In genomic region chr2:10278029-10278762, GRCh38 we compare ENCODE assay signal across 1 cellular context.
A peak's percentile ranks its signal among the peaks of the same experiment; 100 is the strongest.
TF ChIP-seq lines count a peak whose summit lies in the region.

No MANE protein-coding gene starts in this region.

TF ChIP-seq in HepG2, 621 proteins besides CTCF, POLR2A, EP300 and RAD21 (continued from another document and continues in another):
- TF ChIP-seq, protein P1, sequence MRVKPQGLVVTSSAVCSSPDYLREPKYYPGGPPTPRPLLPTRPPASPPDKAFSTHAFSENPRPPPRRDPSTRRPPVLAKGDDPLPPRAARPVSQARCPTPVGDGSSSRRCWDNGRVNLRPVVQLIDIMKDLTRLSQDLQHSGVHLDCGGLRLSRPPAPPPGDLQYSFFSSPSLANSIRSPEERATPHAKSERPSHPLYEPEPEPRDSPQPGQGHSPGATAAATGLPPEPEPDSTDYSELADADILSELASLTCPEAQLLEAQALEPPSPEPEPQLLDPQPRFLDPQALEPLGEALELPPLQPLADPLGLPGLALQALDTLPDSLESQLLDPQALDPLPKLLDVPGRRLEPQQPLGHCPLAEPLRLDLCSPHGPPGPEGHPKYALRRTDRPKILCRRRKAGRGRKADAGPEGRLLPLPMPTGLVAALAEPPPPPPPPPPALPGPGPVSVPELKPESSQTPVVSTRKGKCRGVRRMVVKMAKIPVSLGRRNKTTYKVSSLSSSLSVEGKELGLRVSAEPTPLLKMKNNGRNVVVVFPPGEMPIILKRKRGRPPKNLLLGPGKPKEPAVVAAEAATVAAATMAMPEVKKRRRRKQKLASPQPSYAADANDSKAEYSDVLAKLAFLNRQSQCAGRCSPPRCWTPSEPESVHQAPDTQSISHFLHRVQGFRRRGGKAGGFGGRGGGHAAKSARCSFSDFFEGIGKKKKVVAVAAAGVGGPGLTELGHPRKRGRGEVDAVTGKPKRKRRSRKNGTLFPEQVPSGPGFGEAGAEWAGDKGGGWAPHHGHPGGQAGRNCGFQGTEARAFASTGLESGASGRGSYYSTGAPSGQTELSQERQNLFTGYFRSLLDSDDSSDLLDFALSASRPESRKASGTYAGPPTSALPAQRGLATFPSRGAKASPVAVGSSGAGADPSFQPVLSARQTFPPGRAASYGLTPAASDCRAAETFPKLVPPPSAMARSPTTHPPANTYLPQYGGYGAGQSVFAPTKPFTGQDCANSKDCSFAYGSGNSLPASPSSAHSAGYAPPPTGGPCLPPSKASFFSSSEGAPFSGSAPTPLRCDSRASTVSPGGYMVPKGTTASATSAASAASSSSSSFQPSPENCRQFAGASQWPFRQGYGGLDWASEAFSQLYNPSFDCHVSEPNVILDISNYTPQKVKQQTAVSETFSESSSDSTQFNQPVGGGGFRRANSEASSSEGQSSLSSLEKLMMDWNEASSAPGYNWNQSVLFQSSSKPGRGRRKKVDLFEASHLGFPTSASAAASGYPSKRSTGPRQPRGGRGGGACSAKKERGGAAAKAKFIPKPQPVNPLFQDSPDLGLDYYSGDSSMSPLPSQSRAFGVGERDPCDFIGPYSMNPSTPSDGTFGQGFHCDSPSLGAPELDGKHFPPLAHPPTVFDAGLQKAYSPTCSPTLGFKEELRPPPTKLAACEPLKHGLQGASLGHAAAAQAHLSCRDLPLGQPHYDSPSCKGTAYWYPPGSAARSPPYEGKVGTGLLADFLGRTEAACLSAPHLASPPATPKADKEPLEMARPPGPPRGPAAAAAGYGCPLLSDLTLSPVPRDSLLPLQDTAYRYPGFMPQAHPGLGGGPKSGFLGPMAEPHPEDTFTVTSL (CRISPR knock-in tag; IDR thresholded peaks at IDR 0.05; ENCODE audit: borderline replicate concordance) = no peak; the same call in 1 of the 2 replicates
- TF ChIP-seq ZNF7 (CRISPR knock-in tag; IDR thresholded peaks at IDR 0.05) = no peak
- 0 out of 2 replicates have a peak, but pooled peaks have one; percentile 34 for TF ChIP-seq NFKBIZ (CRISPR knock-in tag; IDR thresholded peaks at IDR 0.05)
- peak; percentile 74 for TF ChIP-seq NR2F6 (IDR thresholded peaks at IDR 0.05)
- peak; percentile 59 for TF ChIP-seq NR2F6 (CRISPR knock-in tag; IDR thresholded peaks at IDR 0.05)
- TF ChIP-seq ZFP82 (CRISPR knock-in tag; IDR thresholded peaks at IDR 0.05; ENCODE audit: borderline replicate concordance) = no peak; the same call in 1 of the 2 replicates
- TF ChIP-seq ELF4 (CRISPR knock-in tag; IDR thresholded peaks at IDR 0.05; ENCODE audit: borderline replicate concordance) = peak; percentile 86; the same call in 1 of the 2 replicates
- TF ChIP-seq TBX3 (IDR thresholded peaks at IDR 0.05; ENCODE audit: borderline replicate concordance) = no peak
- TF ChIP-seq, protein P2, sequence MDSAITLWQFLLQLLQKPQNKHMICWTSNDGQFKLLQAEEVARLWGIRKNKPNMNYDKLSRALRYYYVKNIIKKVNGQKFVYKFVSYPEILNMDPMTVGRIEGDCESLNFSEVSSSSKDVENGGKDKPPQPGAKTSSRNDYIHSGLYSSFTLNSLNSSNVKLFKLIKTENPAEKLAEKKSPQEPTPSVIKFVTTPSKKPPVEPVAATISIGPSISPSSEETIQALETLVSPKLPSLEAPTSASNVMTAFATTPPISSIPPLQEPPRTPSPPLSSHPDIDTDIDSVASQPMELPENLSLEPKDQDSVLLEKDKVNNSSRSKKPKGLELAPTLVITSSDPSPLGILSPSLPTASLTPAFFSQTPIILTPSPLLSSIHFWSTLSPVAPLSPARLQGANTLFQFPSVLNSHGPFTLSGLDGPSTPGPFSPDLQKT (CRISPR knock-in tag; IDR thresholded peaks at IDR 0.05; ENCODE audit: borderline replicate concordance) = no peak
- no peak for TF ChIP-seq ZNF12 (CRISPR knock-in tag; IDR thresholded peaks at IDR 0.05)
- TF ChIP-seq RXRA (CRISPR knock-in tag; IDR thresholded peaks at IDR 0.05) = peak; percentile 69
- TF ChIP-seq CCAR2 (optimal IDR thresholded peaks at IDR 0.05; ENCODE audit: low read depth, low read length) = no peak
- TF ChIP-seq NR2F2 (IDR thresholded peaks at IDR 0.05; ENCODE audit: borderline replicate concordance, low read depth) = peak; percentile 69
- 0 out of 2 replicates have a peak, but pooled peaks have one; percentile 38 for TF ChIP-seq ATF5 (CRISPR knock-in tag; IDR thresholded peaks at IDR 0.05; ENCODE audit: low read depth)
- TF ChIP-seq SOX6 (IDR thresholded peaks at IDR 0.05) = no peak
- TF ChIP-seq SOX6 (CRISPR knock-in tag; IDR thresholded peaks at IDR 0.05) = peak; percentile 50
- TF ChIP-seq ZNF841 (CRISPR knock-in tag; IDR thresholded peaks at IDR 0.05; ENCODE audit: borderline replicate concordance) = no peak
- TF ChIP-seq ZFP36L2 (CRISPR knock-in tag; IDR thresholded peaks at IDR 0.05) = no peak
- peak; percentile 56; the same call in 1 of the 2 replicates for TF ChIP-seq ZNF619 (CRISPR knock-in tag; IDR thresholded peaks at IDR 0.05)
- no peak for TF ChIP-seq PAX8 (CRISPR knock-in tag; IDR thresholded peaks at IDR 0.05; ENCODE audit: borderline replicate concordance)
- no peak for TF ChIP-seq IKZF4 (CRISPR knock-in tag; IDR thresholded peaks at IDR 0.05; ENCODE audit: borderline replicate concordance, low read depth, not compliant biosample characterization)
- no peak for TF ChIP-seq AGO2 (optimal IDR thresholded peaks at IDR 0.05; ENCODE audit: low read depth, low read length)
- no peak for TF ChIP-seq ZNF180 (CRISPR knock-in tag; IDR thresholded peaks at IDR 0.05; ENCODE audit: borderline replicate concordance, low read depth)
- no peak for TF ChIP-seq KLF6 (CRISPR knock-in tag; IDR thresholded peaks at IDR 0.05)
- no peak; the same call in 1 of the 2 replicates for TF ChIP-seq ZNF709 (CRISPR knock-in tag; IDR thresholded peaks at IDR 0.05)
- no peak for TF ChIP-seq ZNF446 (CRISPR knock-in tag; IDR thresholded peaks at IDR 0.05)
- TF ChIP-seq TRIM24 (CRISPR knock-in tag; IDR thresholded peaks at IDR 0.05) = no peak
- TF ChIP-seq GATAD1 (CRISPR knock-in tag; IDR thresholded peaks at IDR 0.05) = peak; percentile 49; the same call in 1 of the 2 replicates
- no peak for TF ChIP-seq KLF11 (CRISPR knock-in tag; IDR thresholded peaks at IDR 0.05)
- no peak; the same call in 1 of the 2 replicates for TF ChIP-seq CCDC6 (CRISPR knock-in tag; IDR thresholded peaks at IDR 0.05)
- TF ChIP-seq ZNF564 (CRISPR knock-in tag; IDR thresholded peaks at IDR 0.05) = no peak
- TF ChIP-seq ZNF460 (CRISPR knock-in tag; IDR thresholded peaks at IDR 0.05; ENCODE audit: borderline replicate concordance) = no peak
- no peak for TF ChIP-seq ZFP62 (CRISPR knock-in tag; IDR thresholded peaks at IDR 0.05)
- peak; percentile 70 for TF ChIP-seq POLR2AphosphoS5 (IDR thresholded peaks at IDR 0.05; ENCODE audit: low read depth, low read length)
- TF ChIP-seq SMC3 (IDR thresholded peaks at IDR 0.05; ENCODE audit: low read length) = no peak
- no peak for TF ChIP-seq YY1 (IDR thresholded peaks at IDR 0.05; ENCODE audit: insufficient read depth, insufficient replicate concordance, low read depth, low read length)
- TF ChIP-seq TAF1 (CRISPR knock-in tag; IDR thresholded peaks at IDR 0.05) = peak; percentile 66
- 0 out of 2 replicates have a peak, but pooled peaks have one; percentile 36 for TF ChIP-seq CENPBD1 (CRISPR knock-in tag; IDR thresholded peaks at IDR 0.05; ENCODE audit: borderline replicate concordance, low read depth)
- no peak for TF ChIP-seq NPAS2 (CRISPR knock-in tag; IDR thresholded peaks at IDR 0.05; ENCODE audit: borderline replicate concordance)
- no peak for TF ChIP-seq FOSL1 (CRISPR knock-in tag; IDR thresholded peaks at IDR 0.05; ENCODE audit: borderline replicate concordance)
- no peak for TF ChIP-seq SMARCC2 (IDR thresholded peaks at IDR 0.05)
- TF ChIP-seq ZNF790 (CRISPR knock-in tag; IDR thresholded peaks at IDR 0.05; ENCODE audit: borderline replicate concordance) = 0 out of 2 replicates have a peak, but pooled peaks have one; percentile 26
- no peak for TF ChIP-seq REL (CRISPR knock-in tag; conservative IDR thresholded peaks at IDR 0.05)
- TF ChIP-seq ZMYM4 (CRISPR knock-in tag; IDR thresholded peaks at IDR 0.05) = no peak; the same call in 1 of the 2 replicates
- no peak for TF ChIP-seq AGO1 (IDR thresholded peaks at IDR 0.05; ENCODE audit: low read depth, low read length, poor library complexity, severe bottlenecking)
- TF ChIP-seq DMAP1 (CRISPR knock-in tag; IDR thresholded peaks at IDR 0.05) = peak; percentile 65; the same call in 1 of the 2 replicates
- 0 out of 2 replicates have a peak, but pooled peaks have one; percentile 52 for TF ChIP-seq CC2D1A (CRISPR knock-in tag; IDR thresholded peaks at IDR 0.05)
- TF ChIP-seq ATF7-NPFF (CRISPR knock-in tag; IDR thresholded peaks at IDR 0.05; ENCODE audit: low read depth) = no peak
- peak; percentile 52; the same call in 1 of the 2 replicates for TF ChIP-seq KAT7 (CRISPR knock-in tag; IDR thresholded peaks at IDR 0.05; ENCODE audit: borderline replicate concordance)
- TF ChIP-seq ZNF281 (CRISPR knock-in tag; IDR thresholded peaks at IDR 0.05; ENCODE audit: borderline replicate concordance) = peak; percentile 49; the same call in 1 of the 2 replicates
- TF ChIP-seq KDM6A (CRISPR knock-in tag; IDR thresholded peaks at IDR 0.05; ENCODE audit: low read depth) = peak; percentile 16; the same call in 1 of the 2 replicates
- TF ChIP-seq RNF2 (conservative IDR thresholded peaks at IDR 0.05; ENCODE audit: low read depth) = peak; percentile 71
- TF ChIP-seq, protein P3, sequence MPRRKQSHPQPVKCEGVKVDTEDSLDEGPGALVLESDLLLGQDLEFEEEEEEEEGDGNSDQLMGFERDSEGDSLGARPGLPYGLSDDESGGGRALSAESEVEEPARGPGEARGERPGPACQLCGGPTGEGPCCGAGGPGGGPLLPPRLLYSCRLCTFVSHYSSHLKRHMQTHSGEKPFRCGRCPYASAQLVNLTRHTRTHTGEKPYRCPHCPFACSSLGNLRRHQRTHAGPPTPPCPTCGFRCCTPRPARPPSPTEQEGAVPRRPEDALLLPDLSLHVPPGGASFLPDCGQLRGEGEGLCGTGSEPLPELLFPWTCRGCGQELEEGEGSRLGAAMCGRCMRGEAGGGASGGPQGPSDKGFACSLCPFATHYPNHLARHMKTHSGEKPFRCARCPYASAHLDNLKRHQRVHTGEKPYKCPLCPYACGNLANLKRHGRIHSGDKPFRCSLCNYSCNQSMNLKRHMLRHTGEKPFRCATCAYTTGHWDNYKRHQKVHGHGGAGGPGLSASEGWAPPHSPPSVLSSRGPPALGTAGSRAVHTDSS (CRISPR knock-in tag; conservative IDR thresholded peaks at IDR 0.05) = no peak
- TF ChIP-seq HMGA1 (CRISPR knock-in tag; conservative IDR thresholded peaks at IDR 0.05) = no peak
- TF ChIP-seq, protein P4, sequence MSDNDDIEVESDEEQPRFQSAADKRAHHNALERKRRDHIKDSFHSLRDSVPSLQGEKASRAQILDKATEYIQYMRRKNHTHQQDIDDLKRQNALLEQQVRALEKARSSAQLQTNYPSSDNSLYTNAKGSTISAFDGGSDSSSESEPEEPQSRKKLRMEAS (IDR thresholded peaks at IDR 0.05) = peak; percentile 97
- no peak for TF ChIP-seq ZNF274 (CRISPR knock-in tag; IDR thresholded peaks at IDR 0.05)
- no peak for TF ChIP-seq SRSF9 (IDR thresholded peaks at IDR 0.05; ENCODE audit: borderline replicate concordance, insufficient read depth, low read depth, low read length, poor library complexity, severe bottlenecking)
- TF ChIP-seq MLXIP (CRISPR knock-in tag; IDR thresholded peaks at IDR 0.05; ENCODE audit: borderline replicate concordance) = no peak
- no peak for TF ChIP-seq ZNF333 (CRISPR knock-in tag; IDR thresholded peaks at IDR 0.05; ENCODE audit: borderline replicate concordance)
